ENCODE assay signal across 2 cellular contexts in genomic region chr7:159139639-159140038, GRCh38.
TF ChIP-seq lines count a peak whose summit lies in the region.

No MANE protein-coding gene starts in this region.

TF ChIP-seq in GM23338, 12 proteins besides CTCF, POLR2A, EP300 and RAD21:
- TF ChIP-seq ZNF462 (CRISPR knock-in tag; IDR thresholded peaks at IDR 0.05) (no peak), STAT1 (IDR thresholded peaks at IDR 0.05; ENCODE audit: unreplicated experiment) (no peak), EZH2 (IDR thresholded peaks at IDR 0.05; ENCODE audit: low read depth, unreplicated experiment) (no peak), ETS1 (IDR thresholded peaks at IDR 0.05) (no peak), ZNF114 (CRISPR knock-in tag; IDR thresholded peaks at IDR 0.05) (no peak), NANOG (IDR thresholded peaks at IDR 0.05; ENCODE audit: borderline replicate concordance) (no peak), POLR2AphosphoS5 (IDR thresholded peaks at IDR 0.05; ENCODE audit: low read depth) (no peak), CREB1 (CRISPR knock-in tag; IDR thresholded peaks at IDR 0.05; ENCODE audit: low read depth) (no peak), REST (IDR thresholded peaks at IDR 0.05; ENCODE audit: unreplicated experiment) (no peak), ZNF331 (CRISPR knock-in tag; IDR thresholded peaks at IDR 0.05; ENCODE audit: low read depth) (no peak)

TF ChIP-seq in H1, 55 proteins besides CTCF, POLR2A, EP300 and RAD21:
- TF ChIP-seq SP1 (IDR thresholded peaks at IDR 0.05; ENCODE audit: low read depth, low read length) = no peak
- no peak for TF ChIP-seq HDAC6 (IDR thresholded peaks at IDR 0.05; ENCODE audit: low read depth, low read length)
- no peak for TF ChIP-seq GABPA (IDR thresholded peaks at IDR 0.05; ENCODE audit: borderline replicate concordance, insufficient read depth, low read length)
- TF ChIP-seq BACH1 (IDR thresholded peaks at IDR 0.05; ENCODE audit: low read length) = no peak
- no peak for TF ChIP-seq HDAC2 (IDR thresholded peaks at IDR 0.05; ENCODE audit: borderline replicate concordance in 1 of 2, low read depth in 2 of 2, low read length in 2 of 2)
- no peak for TF ChIP-seq TAF7 (optimal IDR thresholded peaks at IDR 0.05; ENCODE audit: borderline replicate concordance, low read depth, low read length)
- TF ChIP-seq CBX5 (IDR thresholded peaks at IDR 0.05; ENCODE audit: low read depth, low read length) = no peak
- TF ChIP-seq ATF3 (IDR thresholded peaks at IDR 0.05; ENCODE audit: insufficient read depth, low read depth, low read length) = no peak
- TF ChIP-seq GTF2F1 (IDR thresholded peaks at IDR 0.05; ENCODE audit: borderline replicate concordance, low read depth, low read length) = no peak
- no peak for TF ChIP-seq YY1 (IDR thresholded peaks at IDR 0.05; ENCODE audit: low read depth, low read length)
- TF ChIP-seq ZNF274 (IDR thresholded peaks at IDR 0.05; ENCODE audit: borderline replicate concordance, extremely low read depth, low read length) = no peak
- TF ChIP-seq CBX8 (IDR thresholded peaks at IDR 0.05; ENCODE audit: borderline replicate concordance, low read depth, low read length) = no peak
- no peak for TF ChIP-seq MAFK (IDR thresholded peaks at IDR 0.05; ENCODE audit: low read depth, low read length)
- no peak for TF ChIP-seq RFX5 (IDR thresholded peaks at IDR 0.05; ENCODE audit: borderline replicate concordance, low read depth, low read length)
- TF ChIP-seq TEAD4 (IDR thresholded peaks at IDR 0.05; ENCODE audit: low read depth, low read length) = no peak
